Comparison of ENCODE assay signal across 10 cellular contexts in the genomic region with DNA sequence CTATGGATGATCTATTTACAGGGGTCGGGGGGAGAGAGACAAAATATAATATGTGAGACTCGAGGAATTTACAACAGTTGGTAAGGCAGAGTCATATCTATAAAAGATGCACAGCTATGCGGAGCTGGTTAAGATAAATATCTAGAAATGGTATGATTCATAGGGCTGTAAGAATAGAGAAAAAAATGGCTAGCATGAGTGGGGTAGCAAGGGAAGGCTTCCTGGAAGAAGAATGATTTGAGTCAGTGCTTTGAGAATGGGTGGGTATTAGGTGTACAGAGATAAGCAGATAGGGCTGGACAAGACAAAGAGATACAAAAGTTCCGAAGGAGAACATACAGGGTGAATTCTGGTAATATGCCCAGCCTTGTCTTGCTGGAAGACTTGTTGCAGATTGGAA.
DNase-seq lines count a peak whose midpoint lies in the region; ATAC-seq, FAIRE-seq and TF ChIP-seq lines count a peak whose summit lies in the region.
"Had no signal": no experiment of that assay in that cellular context is flagged by ENCODE, and none has a peak within 500 bp of the region (broad histone marks: within the 10 kb centered on the region; RNA-seq: fewer than 3 reads in every experiment).

No MANE protein-coding gene starts in this region.

- in situ Hi-C loops in GM23248 (cut with MboI) = no loop called here

- H3K9me3 ChIP-seq in GM23248 (ENCODE audit: low read depth) (no peaks in the 10 kb centered on the region), hepatocyte (ENCODE audit: low read depth) (no peaks in the 10 kb centered on the region)

- H3F3A ChIP-seq in GM23248 (ENCODE audit: insufficient read depth) = peaks cover 46% of the 10 kb centered on the region

- H3K27me3 ChIP-seq in GM23248 (replicated peaks; ENCODE audit: insufficient read depth) = no peaks in the 10 kb centered on the region
- no peaks in the 10 kb centered on the region for H3K27me3 ChIP-seq in hepatocyte
- H3K27me3 ChIP-seq: ascending aorta had no signal

- no peaks in the 10 kb centered on the region for H3K9me2 ChIP-seq in GM23248 (ENCODE audit: insufficient read depth)
- no peaks in the 10 kb centered on the region for H3K9me2 ChIP-seq in hepatocyte (replicated peaks; ENCODE audit: insufficient read depth)

- peak; percentile 48 for FAIRE-seq in GM12892 (lab: Jason Lieb, UNC)

- H2AFZ ChIP-seq in GM23248 = peak overlapping the region; percentile 57; the same call in 1 of the 2 replicates
- H2AFZ ChIP-seq in hepatocyte = no peak overlapping the region

- TF ChIP-seq POLR2A in GM12892 (IDR thresholded peaks at IDR 0.05; ENCODE audit: low read depth, low read length) = peak; percentile 26; the same call in 1 of the 2 replicates

- peak overlapping the region; percentile 60 for H3K9ac ChIP-seq in GM23248

- no peak for TF ChIP-seq CTCF in hepatocyte (IDR thresholded peaks at IDR 0.05; ENCODE audit: poor library complexity)

- H3K4me3 ChIP-seq in GM23248 = peak overlapping the region; percentile 64
- no peak overlapping the region for H3K4me3 ChIP-seq in hepatocyte

- 8 to 9% methylated on average over 4 of the region's 4 CpGs for WGBS in GM23248 (ENCODE audit: low coverage in 1 of 2, low lambda C conversion rate in 2 of 2, missing lambda C conversion rate in 2 of 2), 2 experiments
- 63% methylated on average over 4 of the region's 4 CpGs for WGBS in hepatocyte (ENCODE audit: low lambda C conversion rate, missing lambda C conversion rate)

- DNase-seq in GM12892 (ENCODE audit: insufficient read length) = no peak
- peak; percentile 85 for DNase-seq in GM23248
- peak; percentile 44 for DNase-seq in NCI-H226
- no peak for DNase-seq in hepatocyte (ENCODE audit: low spot score)
- DNase-seq in H4 (ENCODE audit: low spot score) = no peak
- DNase-seq in OCI-M1 (lab: John Stamatoyannopoulos, UW) = no peak
- no peak for DNase-seq in NCI-H345 treated with DMSO at 0.1 percent for 48 hours (lab: John Stamatoyannopoulos, UW; ENCODE audit: unreplicated experiment)
- DNase-seq: DMS79 had no signal

- H3K36me3 ChIP-seq in GM23248 (ENCODE audit: low read depth) (peaks cover 27% of the 10 kb centered on the region), hepatocyte (replicated peaks; ENCODE audit: insufficient read depth, low read depth) (peaks cover 4% of the 10 kb centered on the region)

- H3K27ac ChIP-seq in GM23248 (peak overlapping the region; percentile 67), hepatocyte (peak overlapping the region; percentile 76)

- H3K79me2 ChIP-seq in GM23248 (ENCODE audit: insufficient read depth) = peaks cover 14% of the 10 kb centered on the region; the same call in 1 of the 2 replicates
- H3K79me2 ChIP-seq in hepatocyte = no peaks in the 10 kb centered on the region

- no peak for ATAC-seq in HG03097 (IDR thresholded peaks at IDR 0.05; ENCODE audit: low FRiP score, unreplicated experiment)

- H3K4me2 ChIP-seq in GM23248 (ENCODE audit: unreplicated experiment) (peak overlapping the region; percentile 83), hepatocyte (peak overlapping the region; percentile 43)

- H3K4me1 ChIP-seq in GM23248 (ENCODE audit: insufficient read depth) (peaks cover 48% of the 10 kb centered on the region), hepatocyte (ENCODE audit: insufficient read depth) (peaks cover 21% of the 10 kb centered on the region)

- no peaks in the 10 kb centered on the region for H4K20me1 ChIP-seq in GM23248 (ENCODE audit: insufficient read depth)
- H4K20me1 ChIP-seq in hepatocyte (ENCODE audit: insufficient read depth, poor library complexity, severe bottlenecking) = no peaks in the 10 kb centered on the region

Comparison
In these comparisons a context has a peak if more than half of its experiments do, and no peak if none do; other contexts are left out.
1. DNase-seq: peak in GM23248 (single experiment) and NCI-H226 (single experiment); none in GM12892 (single experiment), hepatocyte (single experiment), H4 (single experiment), OCI-M1 (single experiment) and NCI-H345 treated with DMSO at 0.1 percent for 48 hours (single experiment).